ENCODE assay signal across 15 cellular contexts in the genomic region with DNA sequence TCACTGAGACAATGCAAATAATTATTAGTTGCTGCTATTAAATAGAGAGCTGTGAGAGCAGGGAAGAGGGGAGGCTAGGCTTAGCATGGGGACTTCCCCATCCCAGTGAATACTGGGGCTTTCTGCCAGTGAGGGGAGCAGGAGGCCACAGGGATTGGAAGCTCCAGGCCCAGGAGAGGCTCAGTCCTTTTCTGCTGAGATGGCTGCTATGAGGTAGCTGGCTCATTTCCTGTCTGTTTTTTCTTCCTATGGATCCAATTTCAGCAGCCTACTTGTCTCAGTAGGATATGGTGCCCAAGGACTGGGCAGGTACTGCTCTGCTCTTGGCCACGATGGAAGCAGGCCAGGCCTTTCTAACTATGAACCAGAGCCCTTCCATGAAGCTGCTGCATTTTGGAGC. TPM values are rescaled to one million over a fixed set of nuclear protein-coding genes. Genes with fewer than 3 reads are reported as not detected.
A peak's percentile ranks its signal among the peaks of the same experiment; 100 is the strongest.
DNase-seq lines count a peak whose midpoint lies in the region; ATAC-seq and TF ChIP-seq lines count a peak whose summit lies in the region.
"Had no signal": no experiment of that assay in that cellular context is flagged by ENCODE, and none has a peak within 500 bp of the region (broad histone marks: within the 10 kb centered on the region; RNA-seq: fewer than 3 reads in every experiment).

No MANE protein-coding gene starts in this region.

- peak overlapping the region; percentile 40; the same call in 1 of the 2 replicates for H3K27ac Mint-ChIP-seq in WTC11
- H3K27ac Mint-ChIP-seq: activated B cell treated with CpG ODN at 0.5 μM for 24 hours had no signal

- no peak overlapping the region for H3K4me2 ChIP-seq in HCT116 (ENCODE audit: low read length)

- RAD21 ChIA-PET in HCT116 (lab: Charles Lee; ENCODE audit: low non-redundant PET in 1 of 2, low total read pairs in 2 of 2, uncharacterized antibody in 2 of 2, unreplicated experiment in 2 of 2) = interaction anchor here (1.0 to 1.5 kb wide), 2 partner anchors 21 to 101 kb away, joined by 4 to 7 read pairs; partner anchors contain the start of genes PAFAH2 (in 1 of the 2) and PAQR7 (in 1 of the 2)

- H3K9me2 ChIP-seq in HCT116 (ENCODE audit: insufficient read depth) = no peaks in the 10 kb centered on the region

- peaks cover 21 to 31% of the 10 kb centered on the region in 2 experiments for H3K36me3 ChIP-seq in HCT116 (ENCODE audit: control insufficient read depth in 1 of 2, insufficient read depth in 2 of 2, low read length in 2 of 2)

- H3K27me3 Mint-ChIP-seq in WTC11 (ENCODE audit: low read depth) = no peaks in the 10 kb centered on the region
- H3K27me3 Mint-ChIP-seq: activated B cell treated with CpG ODN at 0.5 μM for 24 hours had no signal

- POLR2A ChIA-PET in HCT116 (lab: Charles Lee) (interaction anchor here (0.6 to 1.6 kb wide), 3 partner anchors 49 to 101 kb away, joined by 3 to 12 read pairs (median 3); partner anchors contain the start of gene PAFAH2), WTC11 (lab: Charles Lee) (interaction anchor here (0.7 kb wide), 1 partner anchor 48 kb away, joined by 4 read pairs; no protein-coding TSS in a partner anchor)

- WGBS in lower leg skin, 2 donors = 36 to 70% methylated on average over 1 of the region's 1 CpG

- H3K9ac ChIP-seq in HCT116 (ENCODE audit: low read length) = 0 out of 2 replicates have a peak overlapping the region, but pooled peaks have one; percentile 28

- TF ChIP-seq POLR2A in HCT116 (IDR thresholded peaks at IDR 0.05; ENCODE audit: borderline replicate concordance, extremely low read depth, insufficient read depth, insufficient read length) (no peak), lower leg skin (IDR thresholded peaks at IDR 0.05) (no peak)

- H3K4me1 Mint-ChIP-seq in WTC11 = peaks cover 16% of the 10 kb centered on the region

- no peak overlapping the region for H2AFZ ChIP-seq in HCT116 (ENCODE audit: low read depth, low read length, poor library complexity, severe bottlenecking)

- peaks cover 31% of the 10 kb centered on the region for H3K36me3 Mint-ChIP-seq in WTC11

- no peaks in the 10 kb centered on the region for H4K20me1 ChIP-seq in HCT116 (ENCODE audit: insufficient read depth)

- peaks cover 18% of the 10 kb centered on the region for H3K79me2 ChIP-seq in HCT116 (ENCODE audit: insufficient read depth, low read length)

- no peaks in the 10 kb centered on the region for H3K27me3 ChIP-seq in HCT116 (ENCODE audit: insufficient read depth, low read length)
- no peaks in the 10 kb centered on the region for H3K27me3 ChIP-seq in layer of hippocampus (ENCODE audit: control insufficient read depth, insufficient read depth, low read length)
- H3K27me3 ChIP-seq: foreskin keratinocyte had no signal

- CTCF ChIA-PET in HCT116 (lab: Charles Lee) (interaction anchor here (0.6 to 3.6 kb wide), 11 partner anchors 8 to 388 kb away, joined by 3 to 47 read pairs (median 5); partner anchors contain the start of genes PAFAH2 and STMN1), WTC11 (lab: Charles Lee) (interaction anchor here (0.7 to 5.3 kb wide), 46 partner anchors 8 to 187 kb away, joined by 3 to 112 read pairs (median 8); partner anchors contain the start of genes EXTL1, PAFAH2, PAQR7 and SELENON)

- ATAC-seq in HCT116 = no peak
- no peak for ATAC-seq in WTC11
- no peak for ATAC-seq in HG03175 (IDR thresholded peaks at IDR 0.05; ENCODE audit: unreplicated experiment)
- ATAC-seq in HG03159 (IDR thresholded peaks at IDR 0.05; ENCODE audit: unreplicated experiment) = no peak

- H3K27ac ChIP-seq in HCT116 (ENCODE audit: low read depth, low read length) (peak overlapping the region; percentile 24; the same call in 1 of the 2 replicates), layer of hippocampus (ENCODE audit: low read depth, low read length) (peak overlapping the region; percentile 93)
- H3K27ac ChIP-seq: foreskin keratinocyte had no signal

- H3K9me3 Mint-ChIP-seq in WTC11 = no peaks in the 10 kb centered on the region
- H3K9me3 Mint-ChIP-seq: activated B cell treated with CpG ODN at 0.5 μM for 24 hours had no signal

- TF ChIP-seq CTCF in HCT116 (IDR thresholded peaks at IDR 0.05 in 2 of 3, conservative IDR thresholded peaks at IDR 0.05 in 1 of 3; ENCODE audit: borderline replicate concordance in 1 of 3, insufficient read depth in 1 of 3, low read depth in 2 of 3, low read length in 2 of 3) (no peak), WTC11 (IDR thresholded peaks at IDR 0.05) (no peak), lower leg skin (IDR thresholded peaks at IDR 0.05) (no peak)

- peak; percentile 50 for DNase-seq in DMS53 (lab: John Stamatoyannopoulos, UW)
- no peak for DNase-seq in HCT116 (ENCODE audit: low read depth, low spot score)
- no peak for DNase-seq in WTC11 (ENCODE audit: low spot score)
- DNase-seq in NCI-H774 (lab: John Stamatoyannopoulos, UW) = no peak
- DNase-seq in lower leg skin (ENCODE audit: low spot score in 2 of 2) = no peak
- DNase-seq: activated B cell treated with CpG ODN at 0.5 μM for 24 hours; foreskin keratinocyte; GDM1; mucosa of descending colon; NK-92 treated with Interleukin-12 subunit alpha and Interleukin-12 subunit beta, amount 100 ng/mL, for 24 hours; small intestine; stimulated activated naive CD4-positive, alpha-beta T cell treated with Interleukin-2 at 50 U/mL for 16 hours had no signal

- no peak for TF ChIP-seq RAD21 in HCT116 (IDR thresholded peaks at IDR 0.05; ENCODE audit: low read depth)

- no peak overlapping the region for H3K4me3 ChIP-seq in HCT116 (replicated peaks in 1 of 2; ENCODE audit: low read depth in 1 of 2, low read length in 2 of 2)
- H3K4me3 ChIP-seq in lower leg skin (ENCODE audit: low read depth, poor library complexity, severe bottlenecking) = no peak overlapping the region
- H3K4me3 ChIP-seq: mucosa of descending colon had no signal

- H3K9me3 ChIP-seq in HCT116 (ENCODE audit: control insufficient read depth in 1 of 2, insufficient read depth in 1 of 2, low read depth in 1 of 2, low read length in 2 of 2) = no peaks in the 10 kb centered on the region
- H3K9me3 ChIP-seq: mucosa of descending colon had no signal

- H3K4me3 Mint-ChIP-seq in WTC11 = no peak overlapping the region
- H3K4me3 Mint-ChIP-seq: activated B cell treated with CpG ODN at 0.5 μM for 24 hours had no signal

- no TSS peak for BruUV-seq in HCT116 (replicated peaks; lab: Mats Ljungman, UMichigan)

- peaks cover 36 to 53% of the 10 kb centered on the region in 2 experiments for H3K4me1 ChIP-seq in HCT116 (ENCODE audit: control insufficient read depth in 1 of 2, insufficient read depth in 2 of 2, low read length in 2 of 2)

- intact Hi-C loops in HCT116 (cut with micrococcal nuclease) = loop anchor here (5.0 to 10.0 kb wide), 2 partner anchors 79 to 249 kb away; partner anchors contain the start of gene MTFR1L
- intact Hi-C loops in lower leg skin (cut with DNase I; ENCODE audit: low total_unique reads) = loop anchor here (5.0 kb wide), 1 partner anchor 101 kb away; the partner anchor contains the start of gene PAFAH2

TF ChIP-seq in HCT116, 20 proteins besides CTCF, POLR2A, EP300 and RAD21:
- TF ChIP-seq EZH2phosphoT487 (IDR thresholded peaks at IDR 0.05; ENCODE audit: borderline replicate concordance) = no peak
- TF ChIP-seq CEBPB (IDR thresholded peaks at IDR 0.05; ENCODE audit: low read depth) = no peak
- no peak for TF ChIP-seq SIN3A (IDR thresholded peaks at IDR 0.05; ENCODE audit: low read depth)
- TF ChIP-seq ATF3 (IDR thresholded peaks at IDR 0.05) = no peak
- TF ChIP-seq POLR2AphosphoS5 (IDR thresholded peaks at IDR 0.05; ENCODE audit: low read depth, low read length) = no peak
- TF ChIP-seq ZFX (IDR thresholded peaks at IDR 0.05) = no peak

TF ChIP-seq in WTC11, 78 proteins besides CTCF, POLR2A, EP300 and RAD21 (continues in another document):
- TF ChIP-seq MXD4 (CRISPR knock-in tag; IDR thresholded peaks at IDR 0.05; ENCODE audit: borderline replicate concordance) = no peak
- no peak for TF ChIP-seq ZNF512 (CRISPR knock-in tag; IDR thresholded peaks at IDR 0.05; ENCODE audit: borderline replicate concordance)
- TF ChIP-seq ZNF423 (CRISPR knock-in tag; IDR thresholded peaks at IDR 0.05) = no peak
- no peak for TF ChIP-seq SMAD4 (CRISPR knock-in tag; IDR thresholded peaks at IDR 0.05)
- no peak for TF ChIP-seq MYBL2 (CRISPR knock-in tag; IDR thresholded peaks at IDR 0.05)
- no peak for TF ChIP-seq ZMAT4 (CRISPR knock-in tag; IDR thresholded peaks at IDR 0.05)

RNA-seq across cellular contexts. Expression of gene STMN1, which starts 10.0 kb away (rescaled TPM):
- 368 TPM for total RNA-seq in HCT116 (2021; ENCODE audit: unreplicated experiment)
- polyA plus RNA-seq in HCT116 (2012) = 101 and 192 TPM in 2 replicates
- 418 to 483 TPM (median 458 TPM) in 3 replicates for total RNA-seq in WTC11 (2021)
- 10 to 100 TPM; 19.0 to 26.5 (median 24.0) TPM for total RNA-seq in lower leg skin

RNA-seq across cellular contexts. Expression of gene PAQR7, which starts 20.8 kb away (rescaled TPM):
- total RNA-seq in HCT116 (2021; ENCODE audit: unreplicated experiment) (13.1 TPM), WTC11 (2021) (6.7 to 9.1 TPM (median 8.4 TPM) in 3 replicates), lower leg skin (10 to 100 TPM; 20.1 to 29.6 (median 24.4) TPM)
- 12.6 and 14.9 TPM in 2 replicates for polyA plus RNA-seq in HCT116 (2012)

RNA-seq across cellular contexts. Expression of gene AUNIP, which starts 37.0 kb away (rescaled TPM):
- 12.1 TPM for total RNA-seq in HCT116 (2021; ENCODE audit: unreplicated experiment)
- polyA plus RNA-seq in HCT116 (2012) = 4.2 and 6.1 TPM in 2 replicates
- 14.2 to 16.1 TPM (median 15.1 TPM) in 3 replicates for total RNA-seq in WTC11 (2021)
- under 1 TPM in 1 of 4 donors, not detected in 3; 0.68 TPM for total RNA-seq in lower leg skin

Comparison
In these comparisons a context has a peak if more than half of its experiments do, and no peak if none do; other contexts are left out.
1. RNA of gene STMN1, which starts 10.0 kb away (total RNA-seq): 418 to 483 TPM in WTC11 and 368 TPM in HCT116 (single experiment); 19.0 to 26.5 TPM in lower leg skin; every median in the first group is over 10 times any median in the second.